Comparison of ENCODE assay signal across 8 cellular contexts in the genomic region with DNA sequence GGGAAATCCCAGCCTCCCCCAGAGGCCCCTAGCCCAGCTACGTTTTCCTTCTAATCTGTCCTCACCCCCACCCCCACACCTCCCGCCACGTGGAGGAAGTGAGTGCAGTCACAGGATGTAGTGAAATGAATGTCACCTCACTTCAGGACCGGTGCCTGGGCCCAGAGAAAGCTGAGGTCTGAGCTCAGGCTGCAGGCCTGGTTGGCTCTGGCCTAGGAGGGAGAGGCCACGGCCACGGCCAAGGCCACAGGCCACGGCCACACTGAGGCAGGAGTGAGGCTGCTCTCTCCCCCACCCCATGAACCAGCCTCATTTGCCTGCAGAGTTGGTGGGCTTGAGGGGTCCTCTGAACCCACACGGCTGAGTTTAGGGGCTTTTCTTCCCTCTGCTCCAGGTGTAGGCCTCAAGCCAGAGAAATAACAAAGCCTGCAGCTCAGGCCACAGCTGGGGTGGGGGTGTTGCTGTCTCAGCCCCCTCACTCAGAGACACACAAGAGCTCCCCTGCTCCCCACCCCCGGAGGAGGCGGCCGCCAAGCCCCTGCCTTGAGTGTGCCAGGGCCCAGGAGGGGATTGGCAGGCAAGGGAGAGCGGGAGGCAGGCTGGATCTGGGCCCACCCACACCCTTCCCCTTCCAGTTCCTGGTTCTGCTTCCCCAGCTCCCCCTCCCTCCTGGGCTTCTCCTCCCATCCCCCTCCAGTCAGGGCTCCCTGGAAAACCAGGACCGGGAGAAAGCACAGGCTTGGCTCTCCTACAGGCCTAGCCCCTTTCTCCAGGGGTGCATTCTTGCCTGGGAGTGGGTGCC. TPM values are rescaled to one million over a fixed set of nuclear protein-coding genes. Genes with fewer than 3 reads are reported as not detected.
A peak's percentile ranks its signal among the peaks of the same experiment; 100 is the strongest.
DNase-seq lines count a peak whose midpoint lies in the region; ATAC-seq lines count a peak whose summit lies in the region.

No MANE protein-coding gene starts in this region.

- peak overlapping the region; percentile 61 to 83 (median 81) for H3K4me3 Mint-ChIP-seq in naive thymus-derived CD4-positive, alpha-beta T cell
- peak overlapping the region; percentile 21 to 39 for H3K4me3 Mint-ChIP-seq in stimulated activated naive B cell treated with anti-CD40 and anti-IgM and Interleukin-4, amounts not matched to agents 10 μg/mL and 1 μg/mL and 100 μg/mL, for 72 hours

- no peaks in the 10 kb centered on the region for H3K9me3 Mint-ChIP-seq in naive thymus-derived CD4-positive, alpha-beta T cell
- no peaks in the 10 kb centered on the region for H3K9me3 Mint-ChIP-seq in stimulated activated naive B cell treated with anti-CD40 and anti-IgM and Interleukin-4, amounts not matched to agents 10 μg/mL and 1 μg/mL and 100 μg/mL, for 72 hours

- no peaks in the 10 kb centered on the region for H3K27me3 ChIP-seq in naive thymus-derived CD4-positive, alpha-beta T cell (ENCODE audit: control insufficient read depth in 2 of 2, insufficient read depth in 2 of 2, low read length in 2 of 2)

- POLR2A ChIA-PET in naive thymus-derived CD4-positive, alpha-beta T cell (lab: Charles Lee), result interaction anchor here (0.6 to 2.8 kb wide), 19 partner anchors 8 to 822 kb away, joined by 3 to 16 read pairs (median 4); no protein-coding TSS in a partner anchor

- DNase-seq in CD1c-positive myeloid dendritic cell (ENCODE audit: extremely low spot score) (peak; percentile 65), Kasumi-1 (lab: John Stamatoyannopoulos, UW) (peak; percentile 67 to 77), dermis blood vessel endothelial cell (peak; percentile 67), kidney glomerular epithelial cell (lab: John Stamatoyannopoulos, UW) (no peak)
- peak; percentile 76 for DNase-seq in activated CD4-positive, CD25-positive, alpha-beta regulatory T cell treated with anti-CD3 and anti-CD28 coated beads, Interleukin-2, amount 50 U/mL, for 72 hours
- DNase-seq in naive thymus-derived CD4-positive, alpha-beta T cell, result peak in 8 of 9 donors; percentile 51 to 90 (median 64)
- peak; percentile 58 for DNase-seq in stimulated activated naive B cell treated with anti-CD40 and anti-IgM and Interleukin-4, amounts not matched to agents 10 μg/mL and 1 μg/mL and 100 μg/mL, for 72 hours

- H3K9me3 ChIP-seq in naive thymus-derived CD4-positive, alpha-beta T cell (ENCODE audit: control insufficient read depth in 2 of 3, low read length in 3 of 3), result no peaks in the 10 kb centered on the region

- H3K4me1 Mint-ChIP-seq in naive thymus-derived CD4-positive, alpha-beta T cell, result peaks cover 36 to 84% (median 70%) of the 10 kb centered on the region in 7 donors
- H3K4me1 Mint-ChIP-seq in stimulated activated naive B cell treated with anti-CD40 and anti-IgM and Interleukin-4, amounts not matched to agents 10 μg/mL and 1 μg/mL and 100 μg/mL, for 72 hours, result peaks cover 34 to 48% of the 10 kb centered on the region in 2 donors

- CTCF ChIA-PET in naive thymus-derived CD4-positive, alpha-beta T cell (lab: Charles Lee), result interaction anchor here (0.6 to 2.4 kb wide), 11 partner anchors 10 to 1028 kb away, joined by 3 to 18 read pairs (median 5); no protein-coding TSS in a partner anchor

- peak; percentile 74 for ATAC-seq in GM19455 (IDR thresholded peaks at IDR 0.05; ENCODE audit: unreplicated experiment)
- ATAC-seq in naive thymus-derived CD4-positive, alpha-beta T cell, result peak; percentile 79
- ATAC-seq in stimulated activated naive B cell treated with anti-CD40 and anti-IgM and Interleukin-4, amounts not matched to agents 10 μg/mL and 1 μg/mL and 100 μg/mL, for 72 hours (replicated peaks), result peak; percentile 96

- H3K36me3 Mint-ChIP-seq in naive thymus-derived CD4-positive, alpha-beta T cell, result peaks cover 0 to 17% (median 0%) of the 10 kb centered on the region in 5 donors
- H3K36me3 Mint-ChIP-seq in stimulated activated naive B cell treated with anti-CD40 and anti-IgM and Interleukin-4, amounts not matched to agents 10 μg/mL and 1 μg/mL and 100 μg/mL, for 72 hours, result peaks cover 16 to 37% of the 10 kb centered on the region in 2 donors

- peak overlapping the region; percentile 79 for H3K27ac ChIP-seq in naive thymus-derived CD4-positive, alpha-beta T cell (ENCODE audit: low read depth, low read length)

- H3K27ac Mint-ChIP-seq in naive thymus-derived CD4-positive, alpha-beta T cell, result peak overlapping the region; percentile 79 to 97 (median 92)
- peak overlapping the region; percentile 90 for H3K27ac Mint-ChIP-seq in stimulated activated naive B cell treated with anti-CD40 and anti-IgM and Interleukin-4, amounts not matched to agents 10 μg/mL and 1 μg/mL and 100 μg/mL, for 72 hours

- H3K36me3 ChIP-seq in naive thymus-derived CD4-positive, alpha-beta T cell (ENCODE audit: control insufficient read depth in 2 of 3, insufficient read depth in 3 of 3, low read length in 3 of 3), result peaks cover 0 to 16% (median 0%) of the 10 kb centered on the region in 3 experiments

- H3K27me3 Mint-ChIP-seq in naive thymus-derived CD4-positive, alpha-beta T cell, result no peaks in the 10 kb centered on the region
- peaks cover 0 to 3% of the 10 kb centered on the region in 2 donors for H3K27me3 Mint-ChIP-seq in stimulated activated naive B cell treated with anti-CD40 and anti-IgM and Interleukin-4, amounts not matched to agents 10 μg/mL and 1 μg/mL and 100 μg/mL, for 72 hours

- peaks cover 34 to 60% of the 10 kb centered on the region in 2 donors for H3K4me1 ChIP-seq in naive thymus-derived CD4-positive, alpha-beta T cell (ENCODE audit: control insufficient read depth in 2 of 2, insufficient read depth in 2 of 2, low read length in 2 of 2)

- peak overlapping the region; percentile 51 for H3K4me3 ChIP-seq in naive thymus-derived CD4-positive, alpha-beta T cell (ENCODE audit: low read length)

- intact Hi-C loops in naive thymus-derived CD4-positive, alpha-beta T cell (cut with micrococcal nuclease), result loop anchor here (1.0 to 2.0 kb wide), 10 partner anchors 13 to 252 kb away; no protein-coding TSS in a partner anchor

RNA-seq across cellular contexts. Expression of a gene that starts 27.0 kb away (rescaled TPM):
- 31.0 and 32.1 TPM in 2 replicates for total RNA-seq in dermis blood vessel endothelial cell
- total RNA-seq in naive thymus-derived CD4-positive, alpha-beta T cell, result 100 to 1,000 TPM in 3 of 5 experiments, 10 to 100 TPM in 2; 78.9 to 117 (median 106) TPM
- polyA plus RNA-seq in naive thymus-derived CD4-positive, alpha-beta T cell, result 10 to 100 TPM; 19.4 to 29.0 TPM
